In genomic region chr4:151567056-151567455, GRCh38 we compare ENCODE assay signal across 10 cellular contexts.
DNase-seq lines count a peak whose midpoint lies in the region; ATAC-seq and TF ChIP-seq lines count a peak whose summit lies in the region.
"Had no signal": no experiment of that assay in that cellular context is flagged by ENCODE, and none has a peak within 500 bp of the region (broad histone marks: within the 10 kb centered on the region; RNA-seq: fewer than 3 reads in every experiment).

No MANE protein-coding gene starts in this region.

- no peak overlapping the region for H2AFZ ChIP-seq in PC-3 (ENCODE audit: low read length)

- H3K27ac Mint-ChIP-seq in activated CD8-positive, alpha-beta T cell treated with anti-CD3 and anti-CD28 coated beads for 36 hours = no peak overlapping the region
- H3K27ac Mint-ChIP-seq in activated T-helper 17 cell treated with anti-CD3 and anti-CD28 coated beads, Interleukin-2, amount 50 U/mL, for 72 hours = no peak overlapping the region

- no peaks in the 10 kb centered on the region for H4K20me1 ChIP-seq in PC-3 (ENCODE audit: low read length)

- no peak overlapping the region for H3K27ac ChIP-seq in PC-3 (ENCODE audit: low read length)
- H3K27ac ChIP-seq: left ventricle myocardium inferior had no signal

- H3K4me1 Mint-ChIP-seq in activated CD8-positive, alpha-beta T cell treated with anti-CD3 and anti-CD28 coated beads for 36 hours (ENCODE audit: low read depth) = peaks cover 4% of the 10 kb centered on the region
- no peaks in the 10 kb centered on the region for H3K4me1 Mint-ChIP-seq in activated T-helper 17 cell treated with anti-CD3 and anti-CD28 coated beads, Interleukin-2, amount 50 U/mL, for 72 hours

- no peaks in the 10 kb centered on the region for H3K36me3 Mint-ChIP-seq in activated CD8-positive, alpha-beta T cell treated with anti-CD3 and anti-CD28 coated beads for 36 hours (ENCODE audit: low read depth)
- H3K36me3 Mint-ChIP-seq in activated T-helper 17 cell treated with anti-CD3 and anti-CD28 coated beads, Interleukin-2, amount 50 U/mL, for 72 hours (ENCODE audit: low read depth) = no peaks in the 10 kb centered on the region

- H3K9me2 ChIP-seq in PC-3 (replicated peaks; ENCODE audit: low read length) = no peaks in the 10 kb centered on the region

- intact Hi-C loops in PC-3 (cut with micrococcal nuclease) = no loop called here
- intact Hi-C loops in activated CD8-positive, alpha-beta T cell treated with anti-CD3 and anti-CD28 coated beads for 36 hours (cut with micrococcal nuclease) = no loop called here

- no peaks in the 10 kb centered on the region for H3K9me3 ChIP-seq in PC-3 (ENCODE audit: low read length)
- H3K9me3 ChIP-seq: left ventricle myocardium inferior had no signal

- CTCF ChIA-PET in PC-3 (lab: Charles Lee) = no interaction called here
- CTCF ChIA-PET in activated CD8-positive, alpha-beta T cell treated with anti-CD3 and anti-CD28 coated beads for 36 hours (lab: Charles Lee) = interaction anchor here (1.5 kb wide), 1 partner anchor 10 kb away, joined by 3 read pairs; no protein-coding TSS in a partner anchor

- H3K9ac ChIP-seq in PC-3 (ENCODE audit: low read length) = no peak overlapping the region

- H3K4me3 Mint-ChIP-seq in activated CD8-positive, alpha-beta T cell treated with anti-CD3 and anti-CD28 coated beads for 36 hours = no peak overlapping the region
- no peak overlapping the region for H3K4me3 Mint-ChIP-seq in activated T-helper 17 cell treated with anti-CD3 and anti-CD28 coated beads, Interleukin-2, amount 50 U/mL, for 72 hours

- H3K4me1 ChIP-seq in PC-3 (ENCODE audit: insufficient read depth, low read length) = no peaks in the 10 kb centered on the region

- H3F3A ChIP-seq in PC-3 (ENCODE audit: low read length, unreplicated experiment) = no peaks in the 10 kb centered on the region

- no peaks in the 10 kb centered on the region for H3K9me3 Mint-ChIP-seq in activated CD8-positive, alpha-beta T cell treated with anti-CD3 and anti-CD28 coated beads for 36 hours
- no peaks in the 10 kb centered on the region for H3K9me3 Mint-ChIP-seq in activated T-helper 17 cell treated with anti-CD3 and anti-CD28 coated beads, Interleukin-2, amount 50 U/mL, for 72 hours

- no peaks in the 10 kb centered on the region for H3K79me2 ChIP-seq in PC-3 (ENCODE audit: low read length)

- H3K4me3 ChIP-seq in PC-3 (ENCODE audit: low read length) = no peak overlapping the region
- H3K4me3 ChIP-seq: left ventricle myocardium inferior had no signal

- no TSS peak for BruUV-seq in PC-3 (replicated peaks; lab: Mats Ljungman, UMichigan)

- no peak for DNase-seq in PC-3
- DNase-seq in activated CD8-positive, alpha-beta T cell treated with anti-CD3 and anti-CD28 coated beads for 36 hours = no peak
- no peak for DNase-seq in cerebellar cortex (ENCODE audit: low spot score)
- DNase-seq: central memory CD4-positive, alpha-beta T cell; left ventricle myocardium inferior had no signal

- no peaks in the 10 kb centered on the region for H3K27me3 ChIP-seq in PC-3 (ENCODE audit: low read length)

- POLR2A ChIA-PET in PC-3 (lab: Charles Lee; ENCODE audit: unreplicated experiment) = no interaction called here
- POLR2A ChIA-PET in activated CD8-positive, alpha-beta T cell treated with anti-CD3 and anti-CD28 coated beads for 36 hours (lab: Charles Lee) = no interaction called here

- no peaks in the 10 kb centered on the region for H3K36me3 ChIP-seq in PC-3 (ENCODE audit: low read depth, low read length)
- H3K36me3 ChIP-seq: left ventricle myocardium inferior had no signal

- peaks cover 28% of the 10 kb centered on the region for H3K27me3 Mint-ChIP-seq in activated CD8-positive, alpha-beta T cell treated with anti-CD3 and anti-CD28 coated beads for 36 hours
- H3K27me3 Mint-ChIP-seq in activated T-helper 17 cell treated with anti-CD3 and anti-CD28 coated beads, Interleukin-2, amount 50 U/mL, for 72 hours = peaks cover 17% of the 10 kb centered on the region

- ATAC-seq in GM18499 (IDR thresholded peaks at IDR 0.05; ENCODE audit: insufficient read depth, unreplicated experiment) (peak; percentile 92), GM21447 (IDR thresholded peaks at IDR 0.05; ENCODE audit: unreplicated experiment) (peak; percentile 79), HG03342 (IDR thresholded peaks at IDR 0.05; ENCODE audit: unreplicated experiment) (peak; percentile 97), PC-3 (peak; percentile 40), esophagus mucosa (no peak)
- ATAC-seq in activated CD8-positive, alpha-beta T cell treated with anti-CD3 and anti-CD28 coated beads for 36 hours = no peak
- no peak for ATAC-seq in activated T-helper 17 cell treated with anti-CD3 and anti-CD28 coated beads, Interleukin-2, amount 50 U/mL, for 72 hours (replicated peaks)

- H3K4me2 ChIP-seq in PC-3 (ENCODE audit: low read length) = no peak overlapping the region

- TF ChIP-seq CTCF in PC-3 (conservative IDR thresholded peaks at IDR 0.05; ENCODE audit: low read depth, low read length) = no peak
- no peak for TF ChIP-seq CTCF in activated CD8-positive, alpha-beta T cell treated with anti-CD3 and anti-CD28 coated beads for 36 hours (IDR thresholded peaks at IDR 0.05)

Comparison
In these comparisons a context has a peak if more than half of its experiments do, and no peak if none do; other contexts are left out.
1. ATAC-seq: peak in GM18499 (single experiment), GM21447 (single experiment), HG03342 (single experiment) and PC-3 (single experiment); none in activated CD8-positive, alpha-beta T cell treated with anti-CD3 and anti-CD28 coated beads for 36 hours (single experiment), esophagus mucosa (single experiment) and activated T-helper 17 cell treated with anti-CD3 and anti-CD28 coated beads, Interleukin-2, amount 50 U/mL, for 72 hours (single experiment).